Comparison of ENCODE assay signal across 13 cellular contexts in genomic region chr10:73758704-73759511, GRCh38. TPM values are rescaled to one million over a fixed set of nuclear protein-coding genes. Genes with fewer than 3 reads are reported as not detected.
DNase-seq lines count a peak whose midpoint lies in the region; ATAC-seq and TF ChIP-seq lines count a peak whose summit lies in the region.
"Had no signal": no experiment of that assay in that cellular context is flagged by ENCODE, and none has a peak within 500 bp of the region (broad histone marks: within the 10 kb centered on the region; RNA-seq: fewer than 3 reads in every experiment).

No MANE protein-coding gene starts in this region.

- no peaks in the 10 kb centered on the region for H3K27me3 ChIP-seq in heart left ventricle
- H3K27me3 ChIP-seq: gastroesophageal sphincter, pancreas had no signal

- no peak overlapping the region for H3K4me3 ChIP-seq in heart left ventricle
- H3K4me3 ChIP-seq: gastroesophageal sphincter, pancreas had no signal

- peak overlapping the region; percentile 45 for H3K4me3 Mint-ChIP-seq in activated T-helper 17 cell treated with anti-CD3 and anti-CD28 coated beads, Interleukin-2, amount 50 U/mL, for 72 hours
- peak overlapping the region; percentile 75 for H3K4me3 Mint-ChIP-seq in natural killer cell
- H3K4me3 Mint-ChIP-seq: dendritic cell treated with granulocyte-macrophage colony-stimulating factor and Interleukin-4, amounts not matched to agents 40 ng/mL and 50 ng/mL, for 4 days had no signal

- WGBS in heart left ventricle, 4 donors = 90 to 96% (median 93%) methylated on average over 9 of the region's 9 CpGs

- H3K9me3 ChIP-seq in heart left ventricle = no peaks in the 10 kb centered on the region
- H3K9me3 ChIP-seq: gastroesophageal sphincter, pancreas had no signal

- H3K9me3 Mint-ChIP-seq in activated T-helper 17 cell treated with anti-CD3 and anti-CD28 coated beads, Interleukin-2, amount 50 U/mL, for 72 hours = no peaks in the 10 kb centered on the region
- H3K9me3 Mint-ChIP-seq in natural killer cell = no peaks in the 10 kb centered on the region
- H3K9me3 Mint-ChIP-seq: dendritic cell treated with granulocyte-macrophage colony-stimulating factor and Interleukin-4, amounts not matched to agents 40 ng/mL and 50 ng/mL, for 4 days; stimulated activated naive CD8-positive, alpha-beta T cell treated with anti-CD3 and anti-CD28 coated beads, Interleukin-15, amount 100 ng/mL, for 72 hours had no signal

- no peak for ATAC-seq in activated T-helper 17 cell treated with anti-CD3 and anti-CD28 coated beads, Interleukin-2, amount 50 U/mL, for 72 hours (replicated peaks)
- ATAC-seq in natural killer cell = peak; percentile 58 to 76 (median 65)
- no peak for ATAC-seq in heart left ventricle
- ATAC-seq: gastroesophageal sphincter had no signal

- DNase-seq in DMS79 (lab: John Stamatoyannopoulos, UW) = peak; percentile 76
- DNase-seq in NCI-H1105 treated with DMSO at 0.1 percent for 48 hours (lab: John Stamatoyannopoulos, UW) = peak; percentile 78
- peak; percentile 61 for DNase-seq in natural killer cell
- no peak for DNase-seq in heart left ventricle
- DNase-seq in NCI-H1694 (lab: John Stamatoyannopoulos, UW) = no peak
- DNase-seq in nucleus accumbens (lab: John Stamatoyannopoulos, UW) = no peak
- DNase-seq: H7, KG1, pancreas had no signal

- peaks cover 0 to 10% (median 0%) of the 10 kb centered on the region in 12 donors for H3K4me1 ChIP-seq in heart left ventricle
- H3K4me1 ChIP-seq: pancreas had no signal

- H3K36me3 ChIP-seq in heart left ventricle = peaks cover 0 to 100% (median 84%) of the 10 kb centered on the region in 9 donors

- peaks cover 45% of the 10 kb centered on the region for H3K4me1 Mint-ChIP-seq in activated T-helper 17 cell treated with anti-CD3 and anti-CD28 coated beads, Interleukin-2, amount 50 U/mL, for 72 hours
- H3K4me1 Mint-ChIP-seq in natural killer cell = peaks cover 67 to 73% of the 10 kb centered on the region in 2 donors

- TF ChIP-seq CTCF in natural killer cell (IDR thresholded peaks at IDR 0.05) (no peak), heart left ventricle (IDR thresholded peaks at IDR 0.05) (no peak)

- H3K27ac Mint-ChIP-seq in activated T-helper 17 cell treated with anti-CD3 and anti-CD28 coated beads, Interleukin-2, amount 50 U/mL, for 72 hours = peak overlapping the region; percentile 8
- H3K27ac Mint-ChIP-seq in natural killer cell = peak overlapping the region; percentile 93 to 96
- H3K27ac Mint-ChIP-seq: dendritic cell treated with granulocyte-macrophage colony-stimulating factor and Interleukin-4, amounts not matched to agents 40 ng/mL and 50 ng/mL, for 4 days had no signal

- no peaks in the 10 kb centered on the region for H3K27me3 Mint-ChIP-seq in activated T-helper 17 cell treated with anti-CD3 and anti-CD28 coated beads, Interleukin-2, amount 50 U/mL, for 72 hours
- no peaks in the 10 kb centered on the region for H3K27me3 Mint-ChIP-seq in natural killer cell (ENCODE audit: low read depth in 2 of 2)
- H3K27me3 Mint-ChIP-seq: dendritic cell treated with granulocyte-macrophage colony-stimulating factor and Interleukin-4, amounts not matched to agents 40 ng/mL and 50 ng/mL, for 4 days; stimulated activated naive CD8-positive, alpha-beta T cell treated with anti-CD3 and anti-CD28 coated beads, Interleukin-15, amount 100 ng/mL, for 72 hours had no signal

- peak overlapping the region in 1 of 12 donors; percentile 47 for H3K27ac ChIP-seq in heart left ventricle
- H3K27ac ChIP-seq: gastroesophageal sphincter, pancreas had no signal

- peaks cover 100% of the 10 kb centered on the region for H3K36me3 Mint-ChIP-seq in activated T-helper 17 cell treated with anti-CD3 and anti-CD28 coated beads, Interleukin-2, amount 50 U/mL, for 72 hours (ENCODE audit: low read depth)
- H3K36me3 Mint-ChIP-seq in natural killer cell = peaks cover 26% of the 10 kb centered on the region

- TF ChIP-seq POLR2A in heart left ventricle (IDR thresholded peaks at IDR 0.05) = no peak

- intact Hi-C loops in natural killer cell (cut with micrococcal nuclease) (loop anchor here (1.0 kb wide), 4 partner anchors 13 to 29 kb away; partner anchors contain the start of genes SEC24C and ZSWIM8), heart left ventricle (cut with DNase I) (no loop called here)

RNA-seq across cellular contexts. Expression of gene SEC24C, which starts 14.7 kb away (rescaled TPM):
- 100 to 1,000 TPM in 1 of 2 donors, 10 to 100 TPM in 1; 98.5 to 129 TPM for total RNA-seq in activated T-helper 17 cell treated with anti-CD3 and anti-CD28 coated beads, Interleukin-2, amount 50 U/mL, for 72 hours
- total RNA-seq in natural killer cell (100 to 1,000 TPM; 153 to 161 (median 160) TPM), heart left ventricle (10 to 100 TPM; 42.8 to 65.5 (median 49.5) TPM)
- polyA plus RNA-seq in heart left ventricle = 10 to 100 TPM; 26.4 to 59.6 TPM

RNA-seq across cellular contexts. Expression of gene CHCHD1, which starts 22.9 kb away (rescaled TPM):
- 10 to 100 TPM; 30.2 to 32.8 TPM for total RNA-seq in activated T-helper 17 cell treated with anti-CD3 and anti-CD28 coated beads, Interleukin-2, amount 50 U/mL, for 72 hours
- 1 to 10 TPM; 5.2 to 7.0 (median 5.9) TPM for total RNA-seq in natural killer cell
- total RNA-seq in heart left ventricle = 10 to 100 TPM; 17.3 to 39.8 (median 22.7) TPM
- 10 to 100 TPM; 76.0 to 77.9 TPM for polyA plus RNA-seq in heart left ventricle

RNA-seq across cellular contexts. Expression of gene ZSWIM8, which starts 26.5 kb away (rescaled TPM):
- 100 to 1,000 TPM in 1 of 2 donors, 10 to 100 TPM in 1; 66.1 to 113 TPM for total RNA-seq in activated T-helper 17 cell treated with anti-CD3 and anti-CD28 coated beads, Interleukin-2, amount 50 U/mL, for 72 hours
- 100 to 1,000 TPM; 157 to 161 (median 159) TPM for total RNA-seq in natural killer cell
- total RNA-seq in heart left ventricle = 10 to 100 TPM; 37.6 to 69.7 (median 58.0) TPM
- 10 to 100 TPM; 47.8 to 64.6 TPM for polyA plus RNA-seq in heart left ventricle

RNA-seq across cellular contexts. Expression of gene NDST2, which starts 52.5 kb away (rescaled TPM):
- total RNA-seq in activated T-helper 17 cell treated with anti-CD3 and anti-CD28 coated beads, Interleukin-2, amount 50 U/mL, for 72 hours = 10 to 100 TPM; 41.2 to 64.0 TPM
- 10 to 100 TPM; 64.7 to 73.8 (median 65.4) TPM for total RNA-seq in natural killer cell
- 10 to 100 TPM in 6 of 9 donors, 1 to 10 TPM in 3; 5.8 to 32.3 (median 12.3) TPM for total RNA-seq in heart left ventricle
- 1 to 10 TPM; 8.3 to 9.4 TPM for polyA plus RNA-seq in heart left ventricle

Comparison
In these comparisons a context has a peak if more than half of its experiments do, and no peak if none do; other contexts are left out.
1. DNase-seq: peak in DMS79 (single experiment), NCI-H1105 treated with DMSO at 0.1 percent for 48 hours (single experiment) and natural killer cell (single experiment); none in heart left ventricle (0 of 5), NCI-H1694 (single experiment) and nucleus accumbens (0 of 56).
2. ATAC-seq: peak in natural killer cell (3 of 3); none in activated T-helper 17 cell treated with anti-CD3 and anti-CD28 coated beads, Interleukin-2, amount 50 U/mL, for 72 hours (single experiment) and heart left ventricle (0 of 4).